Comparison of ENCODE assay signal across 8 cellular contexts in the genomic region with DNA sequence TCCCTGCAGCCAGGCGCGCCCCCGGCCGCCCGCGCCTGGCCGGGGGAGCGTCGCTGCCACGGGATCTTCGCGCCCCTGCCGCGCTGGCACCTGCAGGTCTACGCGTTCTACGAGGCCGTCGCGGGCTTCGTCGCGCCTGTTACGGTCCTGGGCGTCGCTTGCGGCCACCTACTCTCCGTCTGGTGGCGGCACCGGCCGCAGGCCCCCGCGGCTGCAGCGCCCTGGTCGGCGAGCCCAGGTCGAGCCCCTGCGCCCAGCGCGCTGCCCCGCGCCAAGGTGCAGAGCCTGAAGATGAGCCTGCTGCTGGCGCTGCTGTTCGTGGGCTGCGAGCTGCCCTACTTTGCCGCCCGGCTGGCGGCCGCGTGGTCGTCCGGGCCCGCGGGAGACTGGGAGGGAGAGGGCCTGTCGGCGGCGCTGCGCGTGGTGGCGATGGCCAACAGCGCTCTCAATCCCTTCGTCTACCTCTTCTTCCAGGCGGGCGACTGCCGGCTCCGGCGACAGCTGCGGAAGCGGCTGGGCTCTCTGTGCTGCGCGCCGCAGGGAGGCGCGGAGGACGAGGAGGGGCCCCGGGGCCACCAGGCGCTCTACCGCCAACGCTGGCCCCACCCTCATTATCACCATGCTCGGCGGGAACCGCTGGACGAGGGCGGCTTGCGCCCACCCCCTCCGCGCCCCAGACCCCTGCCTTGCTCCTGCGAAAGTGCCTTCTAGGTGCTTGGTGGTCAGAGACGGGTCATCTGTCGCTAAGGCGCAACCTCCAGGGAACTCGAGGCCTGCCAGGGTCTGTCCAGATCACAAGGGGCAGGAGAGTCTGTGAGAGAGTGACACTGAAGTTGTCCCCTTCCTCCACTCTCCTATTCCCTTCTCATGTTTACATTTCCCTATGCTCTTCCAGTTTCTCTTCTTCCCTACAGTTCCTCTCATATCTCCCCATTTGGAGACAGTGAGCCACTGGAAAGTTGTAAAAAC. TPM values are rescaled to one million over a fixed set of nuclear protein-coding genes. Genes with fewer than 3 reads are reported as not detected.
DNase-seq lines count a peak whose midpoint lies in the region; ATAC-seq and TF ChIP-seq lines count a peak whose summit lies in the region.

No MANE protein-coding gene starts in this region.

- H3K36me3 ChIP-seq in neuronal stem cell (replicated peaks in 1 of 2; ENCODE audit: control insufficient read depth in 2 of 2, insufficient read depth in 2 of 2, low read length in 2 of 2) (no peaks in the 10 kb centered on the region), vagina (no peaks in the 10 kb centered on the region)

- no peak overlapping the region for H2AK5ac ChIP-seq in neuronal stem cell (ENCODE audit: low read depth, low read length)

- TF ChIP-seq CTCF in vagina (IDR thresholded peaks at IDR 0.05) = no peak

- peak overlapping the region; percentile 98 for H3K4me2 ChIP-seq in neuronal stem cell (ENCODE audit: insufficient read depth, low read length, poor library complexity, severe bottlenecking)

- no CpG with 5 or more reads among the region's 92 CpGs for WGBS in neuronal stem cell (ENCODE audit: extremely low coverage in 2 of 2, insufficient read length in 2 of 2, insufficient replicate concordance in 1 of 2), 2 donors

- no peak overlapping the region for H3K23ac ChIP-seq in neuronal stem cell (ENCODE audit: low read depth, low read length, poor library complexity)

- intact Hi-C loops in vagina (cut with DNase I) = loop anchor here (10.0 kb wide), 1 partner anchor 66 kb away; a partner anchor contains a TSS

- peak overlapping the region; percentile 91 for H3K14ac ChIP-seq in neuronal stem cell (ENCODE audit: low read length)

- H4K91ac ChIP-seq in neuronal stem cell (ENCODE audit: low read depth, low read length, poor library complexity) = peak overlapping the region; percentile 54

- H3K4me3 ChIP-seq in neuronal stem cell (ENCODE audit: low read length in 2 of 2) (peak overlapping the region; percentile 48 to 82), vagina (peak overlapping the region; percentile 56 to 66)

- H2BK15ac ChIP-seq in neuronal stem cell (ENCODE audit: low read length) = peak overlapping the region; percentile 92

- H2BK120ac ChIP-seq in neuronal stem cell (ENCODE audit: low read depth, low read length) = peak overlapping the region; percentile 83

- peak overlapping the region; percentile 66 for H2BK12ac ChIP-seq in neuronal stem cell (ENCODE audit: low read length)

- H3K18ac ChIP-seq in neuronal stem cell (ENCODE audit: low read length) = peak overlapping the region; percentile 96

- peak overlapping the region; percentile 90 for H3K9ac ChIP-seq in neuronal stem cell (ENCODE audit: low read depth, low read length, poor library complexity)

- peak; percentile 6 for DNase-seq in NCI-H2029 treated with DMSO at 0.1 percent for 48 hours (lab: John Stamatoyannopoulos, UW)
- DNase-seq in activated T-cell treated with anti-CD3 and anti-CD28 coated beads for 48 hours (ENCODE audit: low read depth) = peak; percentile 47
- DNase-seq in fibroblast of gingiva (ENCODE audit: low read depth) = peak; percentile 12
- peak; percentile 36 for DNase-seq in neuronal stem cell (ENCODE audit: low spot score)
- DNase-seq in vagina (ENCODE audit: extremely low spot score in 2 of 2) = no peak
- no peak for DNase-seq in NCI-H187 treated with DMSO at 0.1 percent for 48 hours (lab: John Stamatoyannopoulos, UW)

- ATAC-seq in HG02610 (IDR thresholded peaks at IDR 0.05; ENCODE audit: unreplicated experiment) = peak; percentile 45

- H3K27me3 ChIP-seq in neuronal stem cell (ENCODE audit: control insufficient read depth in 3 of 3, insufficient read depth in 3 of 3, low read depth in 1 of 3, low read length in 3 of 3) (peaks cover 13 to 91% (median 42%) of the 10 kb centered on the region in 3 experiments), vagina (no peaks in the 10 kb centered on the region)

- peak overlapping the region; percentile 100 for H2AFZ ChIP-seq in neuronal stem cell (ENCODE audit: low read length)

- no peak overlapping the region for H4K8ac ChIP-seq in neuronal stem cell (ENCODE audit: low read depth, low read length)

- peak overlapping the region; percentile 27 for H2BK5ac ChIP-seq in neuronal stem cell (ENCODE audit: low read length)

- TF ChIP-seq POLR2A in GM15510 (IDR thresholded peaks at IDR 0.05; ENCODE audit: borderline replicate concordance, extremely low read depth, insufficient read length) = peak; percentile 18
- TF ChIP-seq POLR2A in vagina (IDR thresholded peaks at IDR 0.05) = no peak

- no peak overlapping the region for H3K27ac ChIP-seq in neuronal stem cell (replicated peaks; ENCODE audit: low read length)
- peak overlapping the region; percentile 19 for H3K27ac ChIP-seq in vagina

- peaks cover 4 to 7% of the 10 kb centered on the region in 2 donors for H3K4me1 ChIP-seq in neuronal stem cell (ENCODE audit: control insufficient read depth in 2 of 2, insufficient read depth in 1 of 2, low read depth in 1 of 2, low read length in 2 of 2)
- H3K4me1 ChIP-seq in vagina = peaks cover 21% of the 10 kb centered on the region

- H3K79me1 ChIP-seq in neuronal stem cell (ENCODE audit: low read depth, low read length) = no peaks in the 10 kb centered on the region

- H3K9me3 ChIP-seq in neuronal stem cell (replicated peaks in 1 of 2; ENCODE audit: control insufficient read depth in 2 of 2, insufficient read depth in 1 of 2, low read depth in 1 of 2, low read length in 2 of 2) (peaks cover 0 to 8% of the 10 kb centered on the region in 2 donors), vagina (no peaks in the 10 kb centered on the region)

- H3K4ac ChIP-seq in neuronal stem cell (ENCODE audit: low read length) = peak overlapping the region; percentile 61

RNA-seq across cellular contexts. Expression of a gene that starts 1.3 kb away (rescaled TPM):
- 0.22 TPM for polyA plus RNA-seq in neuronal stem cell (2013, experiment 1 of 2)
- polyA plus RNA-seq in neuronal stem cell (2013, experiment 2 of 2) = 0.21 TPM
- total RNA-seq in vagina = 1.7 TPM

RNA-seq across cellular contexts. Expression of a gene that starts 25.4 kb away (rescaled TPM):
- 4.0 TPM for polyA plus RNA-seq in neuronal stem cell (2013, experiment 1 of 2)
- 3.6 TPM for polyA plus RNA-seq in neuronal stem cell (2013, experiment 2 of 2)
- total RNA-seq in vagina = 1.2 TPM

Comparison
In these comparisons a context has a peak if more than half of its experiments do, and no peak if none do; other contexts are left out.
1. DNase-seq: peak in NCI-H2029 treated with DMSO at 0.1 percent for 48 hours (single experiment), activated T-cell treated with anti-CD3 and anti-CD28 coated beads for 48 hours (single experiment), fibroblast of gingiva (single experiment) and neuronal stem cell (single experiment); none in vagina (0 of 2) and NCI-H187 treated with DMSO at 0.1 percent for 48 hours (single experiment).